Comparison of ENCODE assay signal across 16 cellular contexts in the genomic region with DNA sequence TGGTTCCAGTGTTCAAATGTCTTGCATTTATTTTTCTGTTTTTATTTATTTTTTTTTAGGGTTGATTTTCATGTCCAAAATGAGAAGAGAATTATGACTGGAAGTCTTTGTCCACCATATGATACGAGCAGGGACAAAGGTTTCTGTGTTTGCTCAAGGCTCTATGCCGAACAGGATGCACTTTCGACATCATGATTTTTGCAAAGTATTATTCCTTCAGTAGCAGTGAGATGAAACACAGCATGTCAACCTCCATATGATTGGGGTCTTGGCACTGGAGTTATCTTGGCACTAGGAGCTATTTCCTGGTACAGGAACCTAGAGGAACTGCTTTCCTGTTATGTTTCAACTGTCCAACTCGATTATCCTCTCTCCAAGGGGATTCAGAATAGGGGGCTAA.
A peak's percentile ranks its signal among the peaks of the same experiment; 100 is the strongest.
DNase-seq lines count a peak whose midpoint lies in the region; ATAC-seq and TF ChIP-seq lines count a peak whose summit lies in the region.
"Had no signal": no experiment of that assay in that cellular context is flagged by ENCODE, and none has a peak within 500 bp of the region (broad histone marks: within the 10 kb centered on the region; RNA-seq: fewer than 3 reads in every experiment).

No MANE protein-coding gene starts in this region.

- H3K9me3 Mint-ChIP-seq in neural progenitor cell (peaks cover 2% of the 10 kb centered on the region), chondrocyte (ENCODE audit: low read depth) (no peaks in the 10 kb centered on the region)

- WGBS in SK-N-SH (ENCODE audit: low lambda C conversion rate) = 65% methylated on average over 4 of the region's 4 CpGs

- H3K4me3 Mint-ChIP-seq in neural progenitor cell (no peak overlapping the region), chondrocyte (ENCODE audit: unreplicated experiment) (no peak overlapping the region)
- H3K4me3 Mint-ChIP-seq: CD4-positive, CD25-positive, alpha-beta regulatory T cell; IgD-negative memory B cell had no signal

- H3K27me3 Mint-ChIP-seq in neural progenitor cell (ENCODE audit: insufficient read depth, low read depth) (peaks cover 6% of the 10 kb centered on the region), chondrocyte (ENCODE audit: low read depth) (peaks cover 6% of the 10 kb centered on the region)
- H3K27me3 Mint-ChIP-seq: CD4-positive, CD25-positive, alpha-beta regulatory T cell had no signal

- H3K4me2 ChIP-seq in SK-N-SH (no peak overlapping the region), neural progenitor cell (no peak overlapping the region)
- H3K4me2 ChIP-seq: BLaER1 had no signal

- H3K36me3 ChIP-seq in SK-N-SH (replicated peaks in 1 of 2; ENCODE audit: control insufficient read depth in 1 of 2, insufficient read depth in 2 of 2, low read length in 1 of 2) = no peaks in the 10 kb centered on the region
- H3K36me3 ChIP-seq in neural progenitor cell = no peaks in the 10 kb centered on the region
- H3K36me3 ChIP-seq: BLaER1, HAP-1 had no signal

- TF ChIP-seq CTCF in SK-N-SH (IDR thresholded peaks at IDR 0.05) = no peak
- TF ChIP-seq CTCF in fibroblast of pulmonary artery (IDR thresholded peaks at IDR 0.05; ENCODE audit: low read length, missing control alignments) = no peak
- TF ChIP-seq CTCF in neural progenitor cell (IDR thresholded peaks at IDR 0.05) = no peak
- no peak for TF ChIP-seq CTCF in chondrocyte (IDR thresholded peaks at IDR 0.05)

- H3F3A ChIP-seq in SK-N-SH (replicated peaks; ENCODE audit: insufficient read depth) (no peaks in the 10 kb centered on the region), neural progenitor cell (ENCODE audit: low read depth) (peaks cover 4% of the 10 kb centered on the region)

- H3K27ac ChIP-seq in SK-N-SH (ENCODE audit: low read depth in 2 of 2, low read length in 1 of 2) (no peak overlapping the region), neural progenitor cell (no peak overlapping the region)
- H3K27ac ChIP-seq: BLaER1 had no signal

- no peaks in the 10 kb centered on the region for H3K9me2 ChIP-seq in SK-N-SH

- H3K27me3 ChIP-seq in SK-N-SH (ENCODE audit: insufficient read depth) (no peaks in the 10 kb centered on the region), neural progenitor cell (no peaks in the 10 kb centered on the region)
- H3K27me3 ChIP-seq: BLaER1 had no signal

- H3K9ac ChIP-seq in SK-N-SH (no peak overlapping the region), neural progenitor cell (no peak overlapping the region)
- H3K9ac ChIP-seq: BLaER1 had no signal

- TF ChIP-seq RAD21 in SK-N-SH (IDR thresholded peaks at IDR 0.05; ENCODE audit: low read length) = no peak

- H2AFZ ChIP-seq in SK-N-SH (ENCODE audit: low read depth) = no peak overlapping the region
- no peak overlapping the region for H2AFZ ChIP-seq in neural progenitor cell (replicated peaks)

- no peaks in the 10 kb centered on the region for H3K36me3 Mint-ChIP-seq in neural progenitor cell
- H3K36me3 Mint-ChIP-seq in chondrocyte (ENCODE audit: low read depth) = no peaks in the 10 kb centered on the region
- H3K36me3 Mint-ChIP-seq: IgD-negative memory B cell had no signal

- no peak for ATAC-seq in SK-N-SH treated with all-trans-retinoic acid at 6 μM for 48 hours

- CTCF ChIA-PET in SK-N-SH (lab: Yijun Ruan, JAX) = no interaction called here

- no peaks in the 10 kb centered on the region for H3K9me3 ChIP-seq in SK-N-SH
- H3K9me3 ChIP-seq in neural progenitor cell (ENCODE audit: low read depth) = no peaks in the 10 kb centered on the region
- H3K9me3 ChIP-seq: BLaER1, HAP-1 had no signal

- H3K27ac Mint-ChIP-seq in neural progenitor cell = peak overlapping the region; percentile 22
- H3K27ac Mint-ChIP-seq in chondrocyte (ENCODE audit: unreplicated experiment) = no peak overlapping the region
- H3K27ac Mint-ChIP-seq: CD4-positive, CD25-positive, alpha-beta regulatory T cell; IgD-negative memory B cell had no signal

- no peaks in the 10 kb centered on the region for H3K79me2 ChIP-seq in SK-N-SH (ENCODE audit: insufficient read depth)
- no peaks in the 10 kb centered on the region for H3K79me2 ChIP-seq in neural progenitor cell (ENCODE audit: low read depth)

- H4K20me1 ChIP-seq in SK-N-SH (ENCODE audit: insufficient read depth) (no peaks in the 10 kb centered on the region), neural progenitor cell (ENCODE audit: low read depth) (no peaks in the 10 kb centered on the region)
- H4K20me1 ChIP-seq: BLaER1 had no signal

- H3K4me1 ChIP-seq in SK-N-SH (ENCODE audit: control insufficient read depth in 1 of 2, insufficient read depth in 2 of 2, low read depth in 1 of 2, low read length in 1 of 2) = no peaks in the 10 kb centered on the region
- peaks cover 12% of the 10 kb centered on the region for H3K4me1 ChIP-seq in neural progenitor cell
- H3K4me1 ChIP-seq: BLaER1 had no signal

- DNase-seq in SK-N-SH (no peak), fibroblast of pulmonary artery (ENCODE audit: low read depth) (peak; percentile 19), neural progenitor cell (ENCODE audit: low spot score) (no peak), NCI-H1694 treated with DMSO at 0.1 percent for 48 hours (lab: John Stamatoyannopoulos, UW) (no peak), chondrocyte (ENCODE audit: low spot score) (no peak), KG1 (lab: John Stamatoyannopoulos, UW) (no peak), DMS79 (lab: John Stamatoyannopoulos, UW) (no peak)
- DNase-seq: AML-193; Calu3; CD4-positive, CD25-positive, alpha-beta regulatory T cell; DMS 273 treated with DMSO at 0.1 percent for 48 hours; GOT3 had no signal

- no peak for TF ChIP-seq EP300 in SK-N-SH (IDR thresholded peaks at IDR 0.05; ENCODE audit: borderline replicate concordance in 1 of 2, low read depth in 1 of 2, low read length in 1 of 2)

- peaks cover 22% of the 10 kb centered on the region for H3K4me1 Mint-ChIP-seq in neural progenitor cell
- H3K4me1 Mint-ChIP-seq in chondrocyte (ENCODE audit: low read depth) = peaks cover 7% of the 10 kb centered on the region
- H3K4me1 Mint-ChIP-seq: CD4-positive, CD25-positive, alpha-beta regulatory T cell; IgD-negative memory B cell had no signal

- POLR2A ChIA-PET in SK-N-SH (lab: Yijun Ruan, JAX) = no interaction called here

- no peak overlapping the region for H3K4me3 ChIP-seq in SK-N-SH (ENCODE audit: low read depth in 2 of 2, low read length in 1 of 2)
- no peak overlapping the region for H3K4me3 ChIP-seq in fibroblast of pulmonary artery (replicated peaks; ENCODE audit: low read depth, low read length)
- H3K4me3 ChIP-seq in neural progenitor cell = no peak overlapping the region
- H3K4me3 ChIP-seq: BLaER1, HAP-1 had no signal

TF ChIP-seq in SK-N-SH treated with all-trans-retinoic acid at 6 μM for 48 hours, 23 proteins besides CTCF, POLR2A, EP300 and RAD21:
- TF ChIP-seq, protein P1, sequence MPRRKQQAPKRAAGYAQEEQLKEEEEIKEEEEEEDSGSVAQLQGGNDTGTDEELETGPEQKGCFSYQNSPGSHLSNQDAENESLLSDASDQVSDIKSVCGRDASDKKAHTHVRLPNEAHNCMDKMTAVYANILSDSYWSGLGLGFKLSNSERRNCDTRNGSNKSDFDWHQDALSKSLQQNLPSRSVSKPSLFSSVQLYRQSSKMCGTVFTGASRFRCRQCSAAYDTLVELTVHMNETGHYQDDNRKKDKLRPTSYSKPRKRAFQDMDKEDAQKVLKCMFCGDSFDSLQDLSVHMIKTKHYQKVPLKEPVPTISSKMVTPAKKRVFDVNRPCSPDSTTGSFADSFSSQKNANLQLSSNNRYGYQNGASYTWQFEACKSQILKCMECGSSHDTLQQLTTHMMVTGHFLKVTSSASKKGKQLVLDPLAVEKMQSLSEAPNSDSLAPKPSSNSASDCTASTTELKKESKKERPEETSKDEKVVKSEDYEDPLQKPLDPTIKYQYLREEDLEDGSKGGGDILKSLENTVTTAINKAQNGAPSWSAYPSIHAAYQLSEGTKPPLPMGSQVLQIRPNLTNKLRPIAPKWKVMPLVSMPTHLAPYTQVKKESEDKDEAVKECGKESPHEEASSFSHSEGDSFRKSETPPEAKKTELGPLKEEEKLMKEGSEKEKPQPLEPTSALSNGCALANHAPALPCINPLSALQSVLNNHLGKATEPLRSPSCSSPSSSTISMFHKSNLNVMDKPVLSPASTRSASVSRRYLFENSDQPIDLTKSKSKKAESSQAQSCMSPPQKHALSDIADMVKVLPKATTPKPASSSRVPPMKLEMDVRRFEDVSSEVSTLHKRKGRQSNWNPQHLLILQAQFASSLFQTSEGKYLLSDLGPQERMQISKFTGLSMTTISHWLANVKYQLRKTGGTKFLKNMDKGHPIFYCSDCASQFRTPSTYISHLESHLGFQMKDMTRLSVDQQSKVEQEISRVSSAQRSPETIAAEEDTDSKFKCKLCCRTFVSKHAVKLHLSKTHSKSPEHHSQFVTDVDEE (CRISPR knock-in tag; IDR thresholded peaks at IDR 0.05) = no peak
- TF ChIP-seq ISL1 (CRISPR knock-in tag; IDR thresholded peaks at IDR 0.05) (peak; percentile 33; the same call in 1 of the 2 replicates), ZNF565 (CRISPR knock-in tag; conservative IDR thresholded peaks at IDR 0.05; ENCODE audit: low read depth) (no peak), ZFP30 (CRISPR knock-in tag; IDR thresholded peaks at IDR 0.05) (no peak)

TF ChIP-seq in SK-N-SH, 30 proteins besides CTCF, POLR2A, EP300 and RAD21:
- TF ChIP-seq JUND (IDR thresholded peaks at IDR 0.05) = no peak
TF ChIP-seq in SK-N-SH: peak in this region for 0.
